1 cellular context compared by ENCODE assay signal in the genomic region with DNA sequence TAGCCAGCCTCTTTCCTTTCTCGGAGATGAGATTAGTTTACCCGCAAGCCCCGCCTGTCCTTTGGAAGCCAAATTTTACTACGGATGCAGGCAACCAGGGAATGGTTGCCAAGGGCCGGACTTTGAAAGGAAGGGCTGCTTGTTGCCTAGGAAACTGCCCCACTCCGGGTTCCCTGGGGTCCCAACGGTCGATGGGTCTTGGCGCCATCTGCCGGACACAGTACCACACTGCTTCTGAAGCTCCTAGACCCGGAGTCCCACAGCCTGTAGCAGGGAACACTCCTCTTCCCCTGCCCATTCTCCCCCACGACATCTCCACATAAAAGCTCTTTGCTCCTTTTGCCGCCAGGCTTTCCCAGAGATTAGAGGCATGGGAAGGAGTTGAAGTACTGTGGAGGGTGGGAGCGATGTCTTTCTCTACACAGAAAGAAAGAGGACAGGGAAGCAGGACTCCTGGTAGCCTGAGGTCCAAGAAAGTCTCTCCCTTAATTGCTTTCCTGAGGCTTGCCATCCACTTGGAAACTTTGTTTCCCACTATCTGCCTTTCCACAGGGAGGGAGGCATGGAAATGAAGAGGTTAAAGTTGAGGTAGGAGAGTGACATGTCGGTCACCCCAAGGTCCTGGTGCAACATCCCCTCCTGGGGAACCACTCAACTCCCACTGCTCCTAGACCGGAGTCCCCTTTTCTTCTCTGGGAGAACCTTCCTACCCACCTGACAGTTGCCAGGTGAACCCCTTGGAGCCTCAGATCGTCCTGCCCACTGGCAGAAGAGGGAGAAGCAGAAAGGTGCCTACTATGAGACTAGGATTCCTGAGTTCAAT.
TF ChIP-seq lines count a peak whose summit lies in the region.

No MANE protein-coding gene starts in this region.

TF ChIP-seq in HEK293, 187 proteins besides CTCF, POLR2A, EP300 and RAD21 (continued from another document):
- TF ChIP-seq, protein P1, sequence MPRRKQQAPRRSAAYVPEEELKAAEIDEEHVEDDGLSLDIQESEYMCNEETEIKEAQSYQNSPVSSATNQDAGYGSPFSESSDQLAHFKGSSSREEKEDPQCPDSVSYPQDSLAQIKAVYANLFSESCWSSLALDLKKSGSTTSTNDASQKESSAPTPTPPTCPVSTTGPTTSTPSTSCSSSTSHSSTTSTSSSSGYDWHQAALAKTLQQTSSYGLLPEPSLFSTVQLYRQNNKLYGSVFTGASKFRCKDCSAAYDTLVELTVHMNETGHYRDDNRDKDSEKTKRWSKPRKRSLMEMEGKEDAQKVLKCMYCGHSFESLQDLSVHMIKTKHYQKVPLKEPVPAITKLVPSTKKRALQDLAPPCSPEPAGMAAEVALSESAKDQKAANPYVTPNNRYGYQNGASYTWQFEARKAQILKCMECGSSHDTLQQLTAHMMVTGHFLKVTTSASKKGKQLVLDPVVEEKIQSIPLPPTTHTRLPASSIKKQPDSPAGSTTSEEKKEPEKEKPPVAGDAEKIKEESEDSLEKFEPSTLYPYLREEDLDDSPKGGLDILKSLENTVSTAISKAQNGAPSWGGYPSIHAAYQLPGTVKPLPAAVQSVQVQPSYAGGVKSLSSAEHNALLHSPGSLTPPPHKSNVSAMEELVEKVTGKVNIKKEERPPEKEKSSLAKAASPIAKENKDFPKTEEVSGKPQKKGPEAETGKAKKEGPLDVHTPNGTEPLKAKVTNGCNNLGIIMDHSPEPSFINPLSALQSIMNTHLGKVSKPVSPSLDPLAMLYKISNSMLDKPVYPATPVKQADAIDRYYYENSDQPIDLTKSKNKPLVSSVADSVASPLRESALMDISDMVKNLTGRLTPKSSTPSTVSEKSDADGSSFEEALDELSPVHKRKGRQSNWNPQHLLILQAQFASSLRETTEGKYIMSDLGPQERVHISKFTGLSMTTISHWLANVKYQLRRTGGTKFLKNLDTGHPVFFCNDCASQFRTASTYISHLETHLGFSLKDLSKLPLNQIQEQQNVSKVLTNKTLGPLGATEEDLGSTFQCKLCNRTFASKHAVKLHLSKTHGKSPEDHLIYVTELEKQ (tag by site-specific recombination; IDR thresholded peaks at IDR 0.05; ENCODE audit: borderline replicate concordance): no peak
- TF ChIP-seq ZNF473 (tag by site-specific recombination; IDR thresholded peaks at IDR 0.05): no peak
- TF ChIP-seq ZNF747 (tag by site-specific recombination; IDR thresholded peaks at IDR 0.05): no peak
- TF ChIP-seq ZNF514 (tag by site-specific recombination; IDR thresholded peaks at IDR 0.05): no peak
- TF ChIP-seq KLF16 (tag by site-specific recombination; IDR thresholded peaks at IDR 0.05): no peak
- TF ChIP-seq ZNF214 (tag by site-specific recombination; IDR thresholded peaks at IDR 0.05; ENCODE audit: borderline replicate concordance): no peak
- TF ChIP-seq YY1 (tag by site-specific recombination; IDR thresholded peaks at IDR 0.05): no peak
- TF ChIP-seq, protein P2, sequence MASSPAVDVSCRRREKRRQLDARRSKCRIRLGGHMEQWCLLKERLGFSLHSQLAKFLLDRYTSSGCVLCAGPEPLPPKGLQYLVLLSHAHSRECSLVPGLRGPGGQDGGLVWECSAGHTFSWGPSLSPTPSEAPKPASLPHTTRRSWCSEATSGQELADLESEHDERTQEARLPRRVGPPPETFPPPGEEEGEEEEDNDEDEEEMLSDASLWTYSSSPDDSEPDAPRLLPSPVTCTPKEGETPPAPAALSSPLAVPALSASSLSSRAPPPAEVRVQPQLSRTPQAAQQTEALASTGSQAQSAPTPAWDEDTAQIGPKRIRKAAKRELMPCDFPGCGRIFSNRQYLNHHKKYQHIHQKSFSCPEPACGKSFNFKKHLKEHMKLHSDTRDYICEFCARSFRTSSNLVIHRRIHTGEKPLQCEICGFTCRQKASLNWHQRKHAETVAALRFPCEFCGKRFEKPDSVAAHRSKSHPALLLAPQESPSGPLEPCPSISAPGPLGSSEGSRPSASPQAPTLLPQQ (tag by site-specific recombination; IDR thresholded peaks at IDR 0.05): 0 out of 2 replicates have a peak, but pooled peaks have one; percentile 14
- no peak for TF ChIP-seq ZNF274 (IDR thresholded peaks at IDR 0.05; ENCODE audit: low read length)
- TF ChIP-seq ZNF274 (tag by site-specific recombination; IDR thresholded peaks at IDR 0.05; ENCODE audit: borderline replicate concordance): no peak
- peak; percentile 68 for TF ChIP-seq FEZF1 (tag by site-specific recombination; IDR thresholded peaks at IDR 0.05)
- TF ChIP-seq ZNF629 (tag by site-specific recombination; IDR thresholded peaks at IDR 0.05): no peak
- TF ChIP-seq SP7 (tag by site-specific recombination; IDR thresholded peaks at IDR 0.05): no peak
- TF ChIP-seq ZNF664 (tag by site-specific recombination; IDR thresholded peaks at IDR 0.05): no peak
- peak; percentile 87 for TF ChIP-seq MYNN (tag by site-specific recombination; IDR thresholded peaks at IDR 0.05; ENCODE audit: borderline replicate concordance)
- TF ChIP-seq KLF9 (tag by site-specific recombination; IDR thresholded peaks at IDR 0.05; ENCODE audit: low read depth): no peak
- TF ChIP-seq, protein P3, sequence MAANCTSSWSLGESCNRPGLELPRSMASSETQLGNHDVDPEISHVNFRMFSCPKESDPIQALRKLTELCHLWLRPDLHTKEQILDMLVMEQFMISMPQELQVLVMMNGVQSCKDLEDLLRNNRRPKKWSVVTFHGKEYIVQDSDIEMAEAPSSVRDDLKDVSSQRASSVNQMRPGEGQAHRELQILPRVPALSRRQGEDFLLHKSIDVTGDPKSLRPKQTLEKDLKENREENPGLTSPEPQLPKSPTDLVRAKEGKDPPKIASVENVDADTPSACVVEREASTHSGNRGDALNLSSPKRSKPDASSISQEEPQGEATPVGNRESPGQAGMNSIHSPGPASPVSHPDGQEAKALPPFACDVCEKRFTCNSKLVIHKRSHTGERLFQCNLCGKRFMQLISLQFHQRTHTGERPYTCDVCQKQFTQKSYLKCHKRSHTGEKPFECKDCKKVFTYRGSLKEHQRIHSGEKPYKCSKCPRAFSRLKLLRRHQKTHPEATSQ (tag by site-specific recombination; IDR thresholded peaks at IDR 0.05): no peak
- no peak for TF ChIP-seq ZNF768 (tag by site-specific recombination; IDR thresholded peaks at IDR 0.05)
- no peak for TF ChIP-seq ZNF623 (tag by site-specific recombination; IDR thresholded peaks at IDR 0.05)
TF ChIP-seq in HEK293: peak in this region for 16.
